ENCODE assay signal across 8 cellular contexts in the genomic region with DNA sequence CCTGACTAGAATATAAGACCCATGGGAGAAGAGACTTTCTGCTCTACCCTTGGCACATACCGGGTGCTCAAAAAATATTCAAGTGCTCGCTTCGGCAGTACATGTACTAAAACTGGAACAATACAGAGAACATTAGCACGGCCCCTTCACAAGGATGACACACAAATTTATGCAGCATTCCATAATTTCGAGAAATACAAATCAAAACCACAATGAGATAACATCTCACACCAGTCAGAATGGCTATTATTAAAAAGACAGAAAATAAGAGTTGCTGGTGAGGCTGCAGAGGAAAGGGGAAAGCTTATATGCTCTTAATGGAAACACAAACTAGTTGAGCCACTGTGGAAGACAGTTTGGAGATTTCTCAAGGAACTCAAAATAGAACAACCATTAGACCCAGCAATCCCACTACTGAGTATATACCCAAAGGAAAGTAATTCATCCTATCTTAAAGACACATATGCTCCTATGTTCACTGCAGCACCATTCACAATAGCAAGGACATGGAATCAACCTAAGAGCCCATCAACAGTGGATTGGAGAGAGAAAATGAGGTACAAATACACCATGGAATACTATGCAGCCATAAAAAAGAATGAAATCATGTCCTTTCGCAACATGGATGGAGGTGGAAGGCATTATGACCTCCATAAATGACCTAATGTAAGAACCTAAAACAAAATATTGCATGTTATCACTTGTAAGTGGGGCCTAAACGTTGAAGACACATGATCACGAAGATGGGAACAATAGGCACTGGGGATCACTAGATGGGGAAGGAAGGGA.
DNase-seq lines count a peak whose midpoint lies in the region; ATAC-seq, FAIRE-seq and TF ChIP-seq lines count a peak whose summit lies in the region.

No MANE protein-coding gene starts in this region.

- no peak overlapping the region for H3K9ac ChIP-seq in HepG2 (ENCODE audit: insufficient read depth, low read depth, low read length)

- peaks cover 0 to 32% (median 12%) of the 10 kb centered on the region in 4 donors for H3K4me1 ChIP-seq in right lobe of liver
- H3K4me1 ChIP-seq in HepG2 (ENCODE audit: insufficient read depth, low read length): peaks cover 10% of the 10 kb centered on the region; the same call in 1 of the 2 replicates
- H3K4me1 ChIP-seq in neutrophil (ENCODE audit: control insufficient read depth in 1 of 2, insufficient read depth in 1 of 2, low read depth in 1 of 2, low read length in 1 of 2): peaks cover 80 to 83% of the 10 kb centered on the region in 2 experiments

- H3K4me1 Mint-ChIP-seq in MCF 10A (ENCODE audit: insufficient read depth, unreplicated experiment): peaks cover 5% of the 10 kb centered on the region

- ATAC-seq in right lobe of liver (no peak), HepG2 (no peak)

- intact Hi-C loops in right lobe of liver (cut with DNase I) (no loop called here), HepG2 (cut with micrococcal nuclease; ENCODE audit: unreplicated experiment) (no loop called here), MCF 10A (cut with micrococcal nuclease) (loop anchor here (1.0 to 10.0 kb wide), 4 partner anchors 27 to 127 kb away; a partner anchor contains a TSS)

- no peak for TF ChIP-seq RAD21 in HepG2 (CRISPR knock-in tag; IDR thresholded peaks at IDR 0.05)

- H3K9me3 ChIP-seq in right lobe of liver: no peaks in the 10 kb centered on the region
- no peaks in the 10 kb centered on the region for H3K9me3 ChIP-seq in HepG2 (ENCODE audit: low read length)
- H3K9me3 ChIP-seq in neutrophil: no peaks in the 10 kb centered on the region

- CTCF ChIA-PET in HepG2 (lab: Yijun Ruan, JAX; ENCODE audit: low intra/inter-chr PET ratio, low total read pairs) (no interaction called here), MCF 10A (lab: Yijun Ruan, JAX) (interaction anchor here (1.1 to 1.6 kb wide), 2 partner anchors 23 to 136 kb away, joined by 3 read pairs; no protein-coding TSS in a partner anchor)

- H3K27me3 Mint-ChIP-seq in MCF 10A (ENCODE audit: insufficient read depth, unreplicated experiment): no peaks in the 10 kb centered on the region

- H3K9me3 Mint-ChIP-seq in MCF 10A (ENCODE audit: unreplicated experiment): no peaks in the 10 kb centered on the region

- TF ChIP-seq EP300 in HepG2 (IDR thresholded peaks at IDR 0.05; ENCODE audit: low read depth in 2 of 2, low read length in 2 of 2) (no peak), HepG2 (CRISPR knock-in tag; IDR thresholded peaks at IDR 0.05; ENCODE audit: borderline replicate concordance) (no peak)

- in situ Hi-C loops in HepG2 (cut with HindIII; ENCODE audit: extremely low pct_ligation_motif_present, low pct_unique_long_range_greater_than_20kb): no loop called here

- no peaks in the 10 kb centered on the region for H3K36me3 ChIP-seq in right lobe of liver
- no peaks in the 10 kb centered on the region for H3K36me3 ChIP-seq in HepG2 (replicated peaks in 1 of 2; ENCODE audit: control insufficient read depth in 1 of 2, insufficient read depth in 2 of 2, low read length in 2 of 2)
- no peaks in the 10 kb centered on the region for H3K36me3 ChIP-seq in neutrophil

- H2AFZ ChIP-seq in HepG2 (ENCODE audit: low read length): no peak overlapping the region

- peak overlapping the region; percentile 36 to 65 (median 53) for H3K27ac ChIP-seq in right lobe of liver
- H3K27ac ChIP-seq in HepG2 (ENCODE audit: extremely low read length, insufficient read depth, low read length): no peak overlapping the region
- H3K27ac ChIP-seq in neutrophil: peak overlapping the region; percentile 88

- H3K4me3 ChIP-seq in right lobe of liver (no peak overlapping the region), HepG2 (replicated peaks in 1 of 3; ENCODE audit: insufficient read depth in 1 of 3, low read depth in 2 of 3, low read length in 3 of 3) (no peak overlapping the region), neutrophil (ENCODE audit: low read depth in 1 of 2, low read length in 1 of 2) (no peak overlapping the region)

- no peak overlapping the region for H3K27ac Mint-ChIP-seq in MCF 10A (ENCODE audit: low read depth, unreplicated experiment)

- peak overlapping the region; percentile 20 for H3K4me3 Mint-ChIP-seq in MCF 10A (ENCODE audit: unreplicated experiment)

- no TSS peak for BruUV-seq in HepG2 (replicated peaks; lab: Mats Ljungman, UMichigan)
- TSS peak; percentile 61 for BruUV-seq in MCF 10A (replicated peaks; lab: Mats Ljungman, UMichigan)

- TF ChIP-seq POLR2A in right lobe of liver (IDR thresholded peaks at IDR 0.05) (no peak), HepG2 (IDR thresholded peaks at IDR 0.05; ENCODE audit: insufficient read depth in 1 of 2, low read depth in 2 of 2, low read length in 2 of 2) (no peak)

- no peaks in the 10 kb centered on the region for H4K20me1 ChIP-seq in HepG2 (ENCODE audit: insufficient read depth, low read length)

- H3K36me3 Mint-ChIP-seq in MCF 10A (ENCODE audit: insufficient read depth, unreplicated experiment): peaks cover 4% of the 10 kb centered on the region

- H3K27me3 ChIP-seq in right lobe of liver (no peaks in the 10 kb centered on the region), HepG2 (ENCODE audit: control insufficient read depth in 1 of 2, insufficient read depth in 2 of 2, low read length in 2 of 2) (no peaks in the 10 kb centered on the region), neutrophil (no peaks in the 10 kb centered on the region)

- no peak for FAIRE-seq in HepG2 (lab: Jason Lieb, UNC)

- DNase-seq in right lobe of liver: no peak
- no peak for DNase-seq in HepG2 (ENCODE audit: low spot score)
- no peak for DNase-seq in MCF 10A (ENCODE audit: unreplicated experiment)
- no peak for DNase-seq in GM20000 (ENCODE audit: low spot score)
- DNase-seq in stimulated activated CD4-positive, alpha-beta T cell treated with anti-CD3 and anti-CD28 coated beads, Interleukin-4, amount 100 ng/mL, for 24 hours: no peak
- no peak for DNase-seq in NCI-H2081 treated with DMSO at 0.1 percent for 48 hours (lab: John Stamatoyannopoulos, UW)
- no peak for DNase-seq in anterior cingulate cortex (lab: John Stamatoyannopoulos, UW)

- no peak for TF ChIP-seq CTCF in right lobe of liver (IDR thresholded peaks at IDR 0.05)
- no peak for TF ChIP-seq CTCF in HepG2 (CRISPR knock-in tag; IDR thresholded peaks at IDR 0.05)
- no peak for TF ChIP-seq CTCF in MCF 10A (IDR thresholded peaks at IDR 0.05; ENCODE audit: unreplicated experiment)
- no peak for TF ChIP-seq CTCF in neutrophil (IDR thresholded peaks at IDR 0.05)
- TF ChIP-seq CTCF in GM20000 (IDR thresholded peaks at IDR 0.05; ENCODE audit: extremely low read depth, missing control alignments): no peak

- POLR2A ChIA-PET in HepG2 (lab: Yijun Ruan, JAX): no interaction called here
- POLR2A ChIA-PET in MCF 10A (lab: Yijun Ruan, JAX): interaction anchor here (0.6 to 7.2 kb wide), 31 partner anchors 10 to 360 kb away, joined by 3 to 168 read pairs (median 4); a partner anchor contains a TSS

- no peaks in the 10 kb centered on the region for H3K79me2 ChIP-seq in HepG2 (ENCODE audit: insufficient read depth, low read length)

- 88% methylated on average over 8 of the region's 8 CpGs for WGBS in right lobe of liver (ENCODE audit: insufficient coverage, low coverage, low lambda C conversion rate, missing lambda C conversion rate)
- WGBS in HepG2 (ENCODE audit: low lambda C conversion rate): 49% methylated on average over 8 of the region's 8 CpGs

- no peak overlapping the region for H3K4me2 ChIP-seq in HepG2 (ENCODE audit: low read depth, low read length)

TF ChIP-seq in HepG2, 621 proteins besides CTCF, POLR2A, EP300 and RAD21:
- no peak for TF ChIP-seq KAT2B (IDR thresholded peaks at IDR 0.05; ENCODE audit: borderline replicate concordance, low read depth, low read length)
